ENCODE assay signal across 8 cellular contexts in the genomic region with DNA sequence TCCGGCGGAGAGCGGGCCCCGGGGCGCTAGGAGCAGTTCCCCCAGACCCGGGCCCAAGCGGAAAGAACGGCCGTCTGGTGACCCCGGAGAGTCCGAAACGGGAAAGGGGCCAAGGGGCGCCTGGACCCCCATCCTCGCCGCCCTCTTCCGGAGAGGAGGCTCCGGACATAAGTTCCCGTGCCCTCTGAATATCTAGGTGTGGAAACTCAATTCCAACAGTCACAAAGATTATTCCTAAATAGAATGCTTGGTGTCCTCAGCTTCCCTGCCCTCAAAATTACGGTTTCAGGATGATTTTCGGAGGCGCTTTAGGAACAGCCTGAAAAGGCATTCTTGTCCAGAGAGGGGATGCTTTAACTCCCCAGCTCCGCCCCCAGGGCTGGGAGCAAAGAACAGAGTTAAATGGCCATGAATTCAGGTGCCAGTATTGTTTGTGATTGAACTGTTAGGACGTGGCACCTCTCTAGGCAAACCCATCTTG. TPM values are rescaled to one million over a fixed set of nuclear protein-coding genes. Genes with fewer than 3 reads are reported as not detected.
A peak's percentile ranks its signal among the peaks of the same experiment; 100 is the strongest.
DNase-seq lines count a peak whose midpoint lies in the region; ATAC-seq and TF ChIP-seq lines count a peak whose summit lies in the region.

No MANE protein-coding gene starts in this region.

- peak; percentile 4 for ATAC-seq in GM21390 (IDR thresholded peaks at IDR 0.05; ENCODE audit: unreplicated experiment)
- ATAC-seq in GM21515 (IDR thresholded peaks at IDR 0.05; ENCODE audit: unreplicated experiment): no peak
- ATAC-seq in HG02763 (IDR thresholded peaks at IDR 0.05; ENCODE audit: unreplicated experiment): no peak

- peak overlapping the region; percentile 93 for H3K27ac ChIP-seq in left ventricle myocardium inferior (replicated peaks)

- H3K9me3 ChIP-seq in left ventricle myocardium inferior (replicated peaks) (no peaks in the 10 kb centered on the region), skeletal muscle satellite cell (replicated peaks; ENCODE audit: low read length) (no peaks in the 10 kb centered on the region)

- H3K4me2 ChIP-seq in skeletal muscle satellite cell (ENCODE audit: low read length): peak overlapping the region; percentile 84

- POLR2A ChIA-PET in HEK293T (lab: Yijun Ruan, JAX): interaction anchor here (1.8 to 1.9 kb wide), 2 partner anchors 12 to 19 kb away, joined by 6 to 8 read pairs; no protein-coding TSS in a partner anchor

- DNase-seq in SW480 (ENCODE audit: low spot score): peak; percentile 16
- DNase-seq in left ventricle myocardium inferior: no peak
- DNase-seq in HEK293T (ENCODE audit: extremely low spot score): no peak
- DNase-seq in COLO829 (ENCODE audit: low spot score): no peak

- H3K4me3 ChIP-seq in left ventricle myocardium inferior (peak overlapping the region; percentile 87), skeletal muscle satellite cell (ENCODE audit: low read length) (peak overlapping the region; percentile 86)

- CTCF ChIA-PET in HEK293T (lab: Yijun Ruan, JAX): no interaction called here

- H3K4me1 ChIP-seq in left ventricle myocardium inferior (peaks cover 34% of the 10 kb centered on the region), skeletal muscle satellite cell (ENCODE audit: control insufficient read depth, insufficient read depth, low read length) (peaks cover 38% of the 10 kb centered on the region)

- H3K27me3 ChIP-seq in left ventricle myocardium inferior (ENCODE audit: low read depth) (no peaks in the 10 kb centered on the region), skeletal muscle satellite cell (ENCODE audit: control insufficient read depth, insufficient read depth, low read length) (no peaks in the 10 kb centered on the region)

- intact Hi-C loops in left ventricle myocardium inferior (cut with micrococcal nuclease): loop anchor here (10.0 kb wide), 1 partner anchor 104 kb away; no protein-coding TSS in a partner anchor

- TF ChIP-seq CTCF in left ventricle myocardium inferior (IDR thresholded peaks at IDR 0.05; ENCODE audit: borderline replicate concordance): no peak

- H3K9ac ChIP-seq in skeletal muscle satellite cell (ENCODE audit: low read depth, low read length): peak overlapping the region; percentile 96

- H3K36me3 ChIP-seq in left ventricle myocardium inferior (no peaks in the 10 kb centered on the region), skeletal muscle satellite cell (ENCODE audit: insufficient read depth, low read length) (no peaks in the 10 kb centered on the region)

TF ChIP-seq in HEK293T, 16 proteins besides CTCF, POLR2A, EP300 and RAD21:
- no peak for TF ChIP-seq SP1 (IDR thresholded peaks at IDR 0.05)
- TF ChIP-seq TARDBP (IDR thresholded peaks at IDR 0.05): no peak

RNA-seq across cellular contexts. Expression of gene LHFPL2, which starts 0.7 kb away (rescaled TPM):
- total RNA-seq in left ventricle myocardium inferior: 5.0 TPM
- total RNA-seq in skeletal muscle satellite cell (2012; rRNA removed): 36.0 and 46.9 TPM in 2 replicates
